In the genomic region with DNA sequence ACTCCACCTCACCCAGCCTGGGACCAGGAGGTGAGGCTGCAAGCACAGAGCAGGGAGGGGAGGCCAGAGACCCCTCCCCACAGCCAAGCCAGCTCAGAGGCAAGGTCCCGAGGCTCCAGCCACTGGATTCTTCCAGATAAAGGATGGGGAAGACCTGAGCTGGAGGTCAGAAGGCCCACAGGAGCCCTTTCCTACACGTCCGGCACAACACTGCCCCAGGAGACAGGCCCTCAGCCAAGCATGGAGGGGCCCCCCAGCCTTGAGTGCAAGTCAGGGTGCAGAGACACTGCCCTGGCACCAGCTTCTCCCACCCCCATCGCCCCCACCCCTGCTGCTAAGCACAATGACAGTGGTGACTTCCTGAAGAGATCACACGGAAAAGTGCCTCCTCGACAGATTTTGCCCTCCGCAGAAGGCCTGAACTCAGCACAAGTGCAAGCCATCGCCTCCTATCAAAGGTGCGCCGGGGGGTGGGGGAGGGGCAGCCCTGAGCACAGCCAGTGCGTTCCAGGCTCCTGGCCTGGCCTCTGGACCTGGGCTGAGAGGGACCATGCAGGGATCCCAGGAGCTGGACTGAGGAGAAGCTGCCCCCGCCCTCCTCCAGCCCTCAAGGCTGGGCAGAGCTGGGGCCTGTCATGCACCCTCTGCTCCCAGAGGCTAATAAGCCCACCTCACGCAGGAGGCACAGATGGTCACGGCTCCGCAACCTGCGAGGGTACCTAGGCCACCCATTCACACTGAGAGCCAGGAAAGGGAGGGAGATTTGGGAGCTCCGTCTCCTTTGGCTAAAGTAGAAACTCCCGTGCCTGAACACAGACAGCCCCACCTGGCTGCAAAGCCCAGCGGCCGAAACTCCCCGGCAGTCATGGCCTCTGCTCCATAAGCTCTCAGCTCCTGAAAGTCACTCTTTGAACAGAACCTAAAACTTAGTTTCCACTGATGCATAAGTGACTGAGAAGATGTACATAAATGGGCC, we compare ENCODE assay signal across 1 cellular context.
A peak's percentile ranks its signal among the peaks of the same experiment; 100 is the strongest.
TF ChIP-seq lines count a peak whose summit lies in the region.

No MANE protein-coding gene starts in this region.

TF ChIP-seq in WTC11, 78 proteins besides CTCF, POLR2A, EP300 and RAD21 (continued from another document):
- TF ChIP-seq, protein P1, sequence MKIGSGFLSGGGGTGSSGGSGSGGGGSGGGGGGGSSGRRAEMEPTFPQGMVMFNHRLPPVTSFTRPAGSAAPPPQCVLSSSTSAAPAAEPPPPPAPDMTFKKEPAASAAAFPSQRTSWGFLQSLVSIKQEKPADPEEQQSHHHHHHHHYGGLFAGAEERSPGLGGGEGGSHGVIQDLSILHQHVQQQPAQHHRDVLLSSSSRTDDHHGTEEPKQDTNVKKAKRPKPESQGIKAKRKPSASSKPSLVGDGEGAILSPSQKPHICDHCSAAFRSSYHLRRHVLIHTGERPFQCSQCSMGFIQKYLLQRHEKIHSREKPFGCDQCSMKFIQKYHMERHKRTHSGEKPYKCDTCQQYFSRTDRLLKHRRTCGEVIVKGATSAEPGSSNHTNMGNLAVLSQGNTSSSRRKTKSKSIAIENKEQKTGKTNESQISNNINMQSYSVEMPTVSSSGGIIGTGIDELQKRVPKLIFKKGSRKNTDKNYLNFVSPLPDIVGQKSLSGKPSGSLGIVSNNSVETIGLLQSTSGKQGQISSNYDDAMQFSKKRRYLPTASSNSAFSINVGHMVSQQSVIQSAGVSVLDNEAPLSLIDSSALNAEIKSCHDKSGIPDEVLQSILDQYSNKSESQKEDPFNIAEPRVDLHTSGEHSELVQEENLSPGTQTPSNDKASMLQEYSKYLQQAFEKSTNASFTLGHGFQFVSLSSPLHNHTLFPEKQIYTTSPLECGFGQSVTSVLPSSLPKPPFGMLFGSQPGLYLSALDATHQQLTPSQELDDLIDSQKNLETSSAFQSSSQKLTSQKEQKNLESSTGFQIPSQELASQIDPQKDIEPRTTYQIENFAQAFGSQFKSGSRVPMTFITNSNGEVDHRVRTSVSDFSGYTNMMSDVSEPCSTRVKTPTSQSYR (CRISPR knock-in tag; IDR thresholded peaks at IDR 0.05) = peak; percentile 70
- TF ChIP-seq, protein P2, sequence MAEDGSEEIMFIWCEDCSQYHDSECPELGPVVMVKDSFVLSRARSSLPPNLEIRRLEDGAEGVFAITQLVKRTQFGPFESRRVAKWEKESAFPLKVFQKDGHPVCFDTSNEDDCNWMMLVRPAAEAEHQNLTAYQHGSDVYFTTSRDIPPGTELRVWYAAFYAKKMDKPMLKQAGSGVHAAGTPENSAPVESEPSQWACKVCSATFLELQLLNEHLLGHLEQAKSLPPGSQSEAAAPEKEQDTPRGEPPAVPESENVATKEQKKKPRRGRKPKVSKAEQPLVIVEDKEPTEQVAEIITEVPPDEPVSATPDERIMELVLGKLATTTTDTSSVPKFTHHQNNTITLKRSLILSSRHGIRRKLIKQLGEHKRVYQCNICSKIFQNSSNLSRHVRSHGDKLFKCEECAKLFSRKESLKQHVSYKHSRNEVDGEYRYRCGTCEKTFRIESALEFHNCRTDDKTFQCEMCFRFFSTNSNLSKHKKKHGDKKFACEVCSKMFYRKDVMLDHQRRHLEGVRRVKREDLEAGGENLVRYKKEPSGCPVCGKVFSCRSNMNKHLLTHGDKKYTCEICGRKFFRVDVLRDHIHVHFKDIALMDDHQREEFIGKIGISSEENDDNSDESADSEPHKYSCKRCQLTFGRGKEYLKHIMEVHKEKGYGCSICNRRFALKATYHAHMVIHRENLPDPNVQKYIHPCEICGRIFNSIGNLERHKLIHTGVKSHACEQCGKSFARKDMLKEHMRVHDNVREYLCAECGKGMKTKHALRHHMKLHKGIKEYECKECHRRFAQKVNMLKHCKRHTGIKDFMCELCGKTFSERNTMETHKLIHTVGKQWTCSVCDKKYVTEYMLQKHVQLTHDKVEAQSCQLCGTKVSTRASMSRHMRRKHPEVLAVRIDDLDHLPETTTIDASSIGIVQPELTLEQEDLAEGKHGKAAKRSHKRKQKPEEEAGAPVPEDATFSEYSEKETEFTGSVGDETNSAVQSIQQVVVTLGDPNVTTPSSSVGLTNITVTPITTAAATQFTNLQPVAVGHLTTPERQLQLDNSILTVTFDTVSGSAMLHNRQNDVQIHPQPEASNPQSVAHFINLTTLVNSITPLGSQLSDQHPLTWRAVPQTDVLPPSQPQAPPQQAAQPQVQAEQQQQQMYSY (CRISPR knock-in tag; IDR thresholded peaks at IDR 0.05) = peak; percentile 25; the same call in 1 of the 2 replicates
- TF ChIP-seq, protein P3, sequence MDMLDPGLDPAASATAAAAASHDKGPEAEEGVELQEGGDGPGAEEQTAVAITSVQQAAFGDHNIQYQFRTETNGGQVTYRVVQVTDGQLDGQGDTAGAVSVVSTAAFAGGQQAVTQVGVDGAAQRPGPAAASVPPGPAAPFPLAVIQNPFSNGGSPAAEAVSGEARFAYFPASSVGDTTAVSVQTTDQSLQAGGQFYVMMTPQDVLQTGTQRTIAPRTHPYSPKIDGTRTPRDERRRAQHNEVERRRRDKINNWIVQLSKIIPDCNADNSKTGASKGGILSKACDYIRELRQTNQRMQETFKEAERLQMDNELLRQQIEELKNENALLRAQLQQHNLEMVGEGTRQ (CRISPR knock-in tag; IDR thresholded peaks at IDR 0.05) = no peak
- TF ChIP-seq, protein P4, sequence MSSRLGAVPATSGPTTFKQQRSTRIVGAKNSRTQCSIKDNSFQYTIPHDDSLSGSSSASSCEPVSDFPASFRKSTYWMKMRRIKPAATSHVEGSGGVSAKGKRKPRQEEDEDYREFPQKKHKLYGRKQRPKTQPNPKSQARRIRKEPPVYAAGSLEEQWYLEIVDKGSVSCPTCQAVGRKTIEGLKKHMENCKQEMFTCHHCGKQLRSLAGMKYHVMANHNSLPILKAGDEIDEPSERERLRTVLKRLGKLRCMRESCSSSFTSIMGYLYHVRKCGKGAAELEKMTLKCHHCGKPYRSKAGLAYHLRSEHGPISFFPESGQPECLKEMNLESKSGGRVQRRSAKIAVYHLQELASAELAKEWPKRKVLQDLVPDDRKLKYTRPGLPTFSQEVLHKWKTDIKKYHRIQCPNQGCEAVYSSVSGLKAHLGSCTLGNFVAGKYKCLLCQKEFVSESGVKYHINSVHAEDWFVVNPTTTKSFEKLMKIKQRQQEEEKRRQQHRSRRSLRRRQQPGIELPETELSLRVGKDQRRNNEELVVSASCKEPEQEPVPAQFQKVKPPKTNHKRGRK (CRISPR knock-in tag; IDR thresholded peaks at IDR 0.05; ENCODE audit: borderline replicate concordance) = no peak
- TF ChIP-seq, protein P5, sequence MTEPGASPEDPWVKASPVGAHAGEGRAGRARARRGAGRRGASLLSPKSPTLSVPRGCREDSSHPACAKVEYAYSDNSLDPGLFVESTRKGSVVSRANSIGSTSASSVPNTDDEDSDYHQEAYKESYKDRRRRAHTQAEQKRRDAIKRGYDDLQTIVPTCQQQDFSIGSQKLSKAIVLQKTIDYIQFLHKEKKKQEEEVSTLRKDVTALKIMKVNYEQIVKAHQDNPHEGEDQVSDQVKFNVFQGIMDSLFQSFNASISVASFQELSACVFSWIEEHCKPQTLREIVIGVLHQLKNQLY (CRISPR knock-in tag; IDR thresholded peaks at IDR 0.05) = no peak
- TF ChIP-seq ZNF423 (CRISPR knock-in tag; IDR thresholded peaks at IDR 0.05) (no peak), CREB1 (CRISPR knock-in tag; IDR thresholded peaks at IDR 0.05) (no peak), ATF1 (CRISPR knock-in tag; IDR thresholded peaks at IDR 0.05) (no peak), CREM (CRISPR knock-in tag; IDR thresholded peaks at IDR 0.05) (no peak), ZNF396 (CRISPR knock-in tag; IDR thresholded peaks at IDR 0.05; ENCODE audit: borderline replicate concordance) (no peak), KAT7 (CRISPR knock-in tag; IDR thresholded peaks at IDR 0.05; ENCODE audit: borderline replicate concordance) (no peak), TEAD1 (CRISPR knock-in tag; IDR thresholded peaks at IDR 0.05) (no peak), FOXJ3 (CRISPR knock-in tag; IDR thresholded peaks at IDR 0.05; ENCODE audit: borderline replicate concordance) (no peak)
- TF ChIP-seq, protein P6, sequence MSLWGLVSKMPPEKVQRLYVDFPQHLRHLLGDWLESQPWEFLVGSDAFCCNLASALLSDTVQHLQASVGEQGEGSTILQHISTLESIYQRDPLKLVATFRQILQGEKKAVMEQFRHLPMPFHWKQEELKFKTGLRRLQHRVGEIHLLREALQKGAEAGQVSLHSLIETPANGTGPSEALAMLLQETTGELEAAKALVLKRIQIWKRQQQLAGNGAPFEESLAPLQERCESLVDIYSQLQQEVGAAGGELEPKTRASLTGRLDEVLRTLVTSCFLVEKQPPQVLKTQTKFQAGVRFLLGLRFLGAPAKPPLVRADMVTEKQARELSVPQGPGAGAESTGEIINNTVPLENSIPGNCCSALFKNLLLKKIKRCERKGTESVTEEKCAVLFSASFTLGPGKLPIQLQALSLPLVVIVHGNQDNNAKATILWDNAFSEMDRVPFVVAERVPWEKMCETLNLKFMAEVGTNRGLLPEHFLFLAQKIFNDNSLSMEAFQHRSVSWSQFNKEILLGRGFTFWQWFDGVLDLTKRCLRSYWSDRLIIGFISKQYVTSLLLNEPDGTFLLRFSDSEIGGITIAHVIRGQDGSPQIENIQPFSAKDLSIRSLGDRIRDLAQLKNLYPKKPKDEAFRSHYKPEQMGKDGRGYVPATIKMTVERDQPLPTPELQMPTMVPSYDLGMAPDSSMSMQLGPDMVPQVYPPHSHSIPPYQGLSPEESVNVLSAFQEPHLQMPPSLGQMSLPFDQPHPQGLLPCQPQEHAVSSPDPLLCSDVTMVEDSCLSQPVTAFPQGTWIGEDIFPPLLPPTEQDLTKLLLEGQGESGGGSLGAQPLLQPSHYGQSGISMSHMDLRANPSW (CRISPR knock-in tag; conservative IDR thresholded peaks at IDR 0.05; ENCODE audit: low read depth) = no peak
- TF ChIP-seq, protein P7, sequence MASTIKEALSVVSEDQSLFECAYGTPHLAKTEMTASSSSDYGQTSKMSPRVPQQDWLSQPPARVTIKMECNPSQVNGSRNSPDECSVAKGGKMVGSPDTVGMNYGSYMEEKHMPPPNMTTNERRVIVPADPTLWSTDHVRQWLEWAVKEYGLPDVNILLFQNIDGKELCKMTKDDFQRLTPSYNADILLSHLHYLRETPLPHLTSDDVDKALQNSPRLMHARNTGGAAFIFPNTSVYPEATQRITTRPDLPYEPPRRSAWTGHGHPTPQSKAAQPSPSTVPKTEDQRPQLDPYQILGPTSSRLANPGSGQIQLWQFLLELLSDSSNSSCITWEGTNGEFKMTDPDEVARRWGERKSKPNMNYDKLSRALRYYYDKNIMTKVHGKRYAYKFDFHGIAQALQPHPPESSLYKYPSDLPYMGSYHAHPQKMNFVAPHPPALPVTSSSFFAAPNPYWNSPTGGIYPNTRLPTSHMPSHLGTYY (CRISPR knock-in tag; IDR thresholded peaks at IDR 0.05) = no peak
- TF ChIP-seq, protein P8, sequence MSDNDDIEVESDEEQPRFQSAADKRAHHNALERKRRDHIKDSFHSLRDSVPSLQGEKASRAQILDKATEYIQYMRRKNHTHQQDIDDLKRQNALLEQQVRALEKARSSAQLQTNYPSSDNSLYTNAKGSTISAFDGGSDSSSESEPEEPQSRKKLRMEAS (CRISPR knock-in tag; IDR thresholded peaks at IDR 0.05) = peak; percentile 49; the same call in 1 of the 2 replicates
